In the genomic region with DNA sequence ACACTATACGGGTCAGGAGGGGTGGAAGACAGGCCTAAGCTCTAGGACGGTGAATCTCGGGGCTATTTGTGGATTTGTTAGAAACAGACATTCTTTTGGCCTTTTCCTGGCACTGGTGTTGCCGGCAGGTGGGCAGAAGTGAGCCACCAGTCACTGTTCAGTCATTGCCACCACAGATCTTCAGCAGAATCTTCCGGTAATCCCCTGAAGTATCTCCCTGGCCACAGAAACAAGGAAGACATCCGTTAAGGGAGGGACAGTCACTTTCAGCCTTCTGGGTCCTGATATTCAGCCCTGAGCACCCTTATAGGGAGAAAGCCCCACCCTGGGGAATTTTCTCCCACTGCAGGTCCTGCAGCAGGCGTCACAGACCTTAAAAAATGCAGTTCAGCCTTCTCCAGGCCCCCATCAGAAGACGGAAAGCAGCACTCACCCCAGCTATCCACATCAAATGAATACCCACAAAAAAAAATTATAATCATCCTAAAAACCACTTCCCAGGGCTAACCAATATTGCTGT, we compare ENCODE assay signal across 1 cellular context.
TF ChIP-seq lines count a peak whose summit lies in the region.

No MANE protein-coding gene starts in this region.

TF ChIP-seq in IMR-90, 13 proteins besides CTCF, POLR2A, EP300 and RAD21:
- no peak for TF ChIP-seq NFE2L2 (IDR thresholded peaks at IDR 0.05; ENCODE audit: low read depth, low read length)
- TF ChIP-seq RFX5 (IDR thresholded peaks at IDR 0.05; ENCODE audit: low read depth, low read length) = no peak
- TF ChIP-seq RCOR1 (IDR thresholded peaks at IDR 0.05; ENCODE audit: insufficient replicate concordance, low read length) = no peak
- no peak for TF ChIP-seq SMC3 (IDR thresholded peaks at IDR 0.05; ENCODE audit: low read depth, low read length)
- no peak for TF ChIP-seq MAZ (IDR thresholded peaks at IDR 0.05; ENCODE audit: borderline replicate concordance, low read depth, low read length)
- no peak for TF ChIP-seq FOS (IDR thresholded peaks at IDR 0.05; ENCODE audit: low read depth, low read length)
- no peak for TF ChIP-seq CEBPB (IDR thresholded peaks at IDR 0.05; ENCODE audit: low read depth, low read length)
- TF ChIP-seq USF2 (IDR thresholded peaks at IDR 0.05; ENCODE audit: low read depth, low read length) = no peak
- TF ChIP-seq MAFK (IDR thresholded peaks at IDR 0.05; ENCODE audit: low read depth, low read length) = no peak
- TF ChIP-seq, protein P1, sequence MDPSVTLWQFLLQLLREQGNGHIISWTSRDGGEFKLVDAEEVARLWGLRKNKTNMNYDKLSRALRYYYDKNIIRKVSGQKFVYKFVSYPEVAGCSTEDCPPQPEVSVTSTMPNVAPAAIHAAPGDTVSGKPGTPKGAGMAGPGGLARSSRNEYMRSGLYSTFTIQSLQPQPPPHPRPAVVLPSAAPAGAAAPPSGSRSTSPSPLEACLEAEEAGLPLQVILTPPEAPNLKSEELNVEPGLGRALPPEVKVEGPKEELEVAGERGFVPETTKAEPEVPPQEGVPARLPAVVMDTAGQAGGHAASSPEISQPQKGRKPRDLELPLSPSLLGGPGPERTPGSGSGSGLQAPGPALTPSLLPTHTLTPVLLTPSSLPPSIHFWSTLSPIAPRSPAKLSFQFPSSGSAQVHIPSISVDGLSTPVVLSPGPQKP (IDR thresholded peaks at IDR 0.05; ENCODE audit: borderline replicate concordance, low read depth, low read length) = no peak
- TF ChIP-seq MXI1 (IDR thresholded peaks at IDR 0.05; ENCODE audit: borderline replicate concordance, low read depth, low read length) = no peak
- no peak for TF ChIP-seq BHLHE40 (IDR thresholded peaks at IDR 0.05; ENCODE audit: low read depth, low read length)
TF ChIP-seq in IMR-90: peak in this region for 0.
